ENCODE assay signal across 2 cellular contexts in genomic region chr22:40249286-40249685, GRCh38.
TF ChIP-seq lines count a peak whose summit lies in the region.

No MANE protein-coding gene starts in this region.

TF ChIP-seq in GM23338, 12 proteins besides CTCF, POLR2A, EP300 and RAD21:
- TF ChIP-seq STAT1 (IDR thresholded peaks at IDR 0.05; ENCODE audit: unreplicated experiment) = no peak
- TF ChIP-seq REST (IDR thresholded peaks at IDR 0.05; ENCODE audit: unreplicated experiment) = no peak
- TF ChIP-seq ETS1 (IDR thresholded peaks at IDR 0.05) = no peak
- TF ChIP-seq EZH2phosphoT487 (IDR thresholded peaks at IDR 0.05; ENCODE audit: unreplicated experiment) = no peak

TF ChIP-seq in H1, 55 proteins besides CTCF, POLR2A, EP300 and RAD21:
- TF ChIP-seq SIN3A (conservative IDR thresholded peaks at IDR 0.05 in 1 of 2, IDR thresholded peaks at IDR 0.05 in 1 of 2; ENCODE audit: low read depth in 1 of 2, low read length in 2 of 2) (no peak), TCF12 (IDR thresholded peaks at IDR 0.05; ENCODE audit: low read depth, low read length) (no peak), KDM5A (IDR thresholded peaks at IDR 0.05; ENCODE audit: low read length) (no peak), POU5F1 (IDR thresholded peaks at IDR 0.05; ENCODE audit: low read depth, low read length) (no peak), CHD2 (IDR thresholded peaks at IDR 0.05; ENCODE audit: low read length) (no peak), RBBP5 (IDR thresholded peaks at IDR 0.05; ENCODE audit: borderline replicate concordance, low read depth, low read length) (no peak), MAX (IDR thresholded peaks at IDR 0.05) (no peak), KDM1A (IDR thresholded peaks at IDR 0.05; ENCODE audit: borderline replicate concordance, low read length) (no peak), RFX5 (IDR thresholded peaks at IDR 0.05; ENCODE audit: borderline replicate concordance, low read depth, low read length) (no peak), POLR2AphosphoS5 (IDR thresholded peaks at IDR 0.05; ENCODE audit: low read depth, low read length) (no peak), E2F6 (IDR thresholded peaks at IDR 0.05) (no peak), EGR1 (IDR thresholded peaks at IDR 0.05; ENCODE audit: borderline replicate concordance, low read depth, low read length) (no peak), JUN (IDR thresholded peaks at IDR 0.05; ENCODE audit: low read depth, low read length) (no peak), SIX5 (IDR thresholded peaks at IDR 0.05; ENCODE audit: low read depth, low read length) (no peak), CEBPB (IDR thresholded peaks at IDR 0.05; ENCODE audit: low read depth, low read length) (no peak), CHD7 (IDR thresholded peaks at IDR 0.05; ENCODE audit: insufficient replicate concordance, low read length) (no peak), SP1 (IDR thresholded peaks at IDR 0.05; ENCODE audit: low read depth, low read length) (no peak), SRF (IDR thresholded peaks at IDR 0.05; ENCODE audit: low read depth, low read length) (no peak), EZH2 (IDR thresholded peaks at IDR 0.05; ENCODE audit: low read depth, low read length, severe bottlenecking) (no peak)
